ENCODE assay signal across 14 cellular contexts in the genomic region with DNA sequence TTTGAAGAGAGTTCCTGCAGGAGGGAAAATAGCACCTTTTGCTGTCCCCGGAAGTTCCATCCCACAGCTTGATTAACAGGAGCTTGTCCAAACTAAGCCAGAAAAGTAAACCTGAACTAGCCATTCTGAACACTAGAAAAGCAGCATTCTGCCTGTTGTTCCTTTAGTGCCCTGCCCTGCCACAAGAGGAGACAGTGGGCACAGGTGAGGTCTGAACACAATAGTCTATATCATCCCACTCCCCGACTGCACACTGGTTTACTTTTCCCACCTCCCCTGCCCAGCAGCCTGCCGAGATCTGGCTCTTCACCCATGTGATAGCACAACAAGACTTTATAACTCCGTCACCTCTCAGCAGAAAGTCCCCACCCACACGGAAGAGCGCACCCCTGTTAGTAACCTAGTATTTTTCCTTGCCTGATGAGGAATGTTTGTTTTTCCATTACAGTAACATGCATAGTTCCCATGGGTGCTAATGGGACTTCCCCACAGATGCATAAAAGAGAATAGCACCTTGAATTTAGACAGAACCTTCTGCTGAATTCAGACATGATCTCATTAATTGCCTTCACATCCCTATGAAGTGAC. TPM values are rescaled to one million over a fixed set of nuclear protein-coding genes. Genes with fewer than 3 reads are reported as not detected.
DNase-seq lines count a peak whose midpoint lies in the region; ATAC-seq and TF ChIP-seq lines count a peak whose summit lies in the region.
"Had no signal": no experiment of that assay in that cellular context is flagged by ENCODE, and none has a peak within 500 bp of the region (broad histone marks: within the 10 kb centered on the region; RNA-seq: fewer than 3 reads in every experiment).

No MANE protein-coding gene starts in this region.

- H3K4me3 ChIP-seq in epithelial cell of proximal tubule (ENCODE audit: low read depth, low read length), result no peak overlapping the region
- H3K4me3 ChIP-seq: SJCRH30 had no signal

- ATAC-seq in GM19351 (IDR thresholded peaks at IDR 0.05; ENCODE audit: unreplicated experiment) (peak; percentile 83), HG03432 (IDR thresholded peaks at IDR 0.05; ENCODE audit: unreplicated experiment) (peak; percentile 73)

- no peak for TF ChIP-seq CTCF in epithelial cell of proximal tubule (conservative IDR thresholded peaks at IDR 0.05; ENCODE audit: low read depth, low read length)

- DNase-seq in EL (peak; percentile 14), epithelial cell of proximal tubule (ENCODE audit: low read depth) (peak; percentile 26), hippocampal formation (lab: John Stamatoyannopoulos, UW) (no peak), DMS114 treated with DMSO at 0.1 percent for 48 hours (lab: John Stamatoyannopoulos, UW; ENCODE audit: unreplicated experiment) (no peak), NCI-H2107 treated with DMSO at 0.1 percent for 48 hours (lab: John Stamatoyannopoulos, UW; ENCODE audit: unreplicated experiment) (no peak), NCI-H1417 treated with DMSO at 0.1 percent for 48 hours (lab: John Stamatoyannopoulos, UW) (no peak)
- DNase-seq: activated effector memory CD4-positive, alpha-beta T cell treated with anti-CD3 and anti-CD28 coated beads, Interleukin-2, amount 50 U/mL, for 16 hours; C1 segment of cervical spinal cord; Kasumi-1; nephron progenitor cell; SJCRH30; WERI-Rb-1 had no signal

RNA-seq across cellular contexts. Expression of a gene that starts 59.7 kb away (rescaled TPM):
- total RNA-seq in epithelial cell of proximal tubule, result 6.4 and 17.8 TPM in 2 replicates

Comparison
In these comparisons a context has a peak if more than half of its experiments do, and no peak if none do; other contexts are left out.
1. DNase-seq: peak in EL (single experiment) and epithelial cell of proximal tubule (single experiment); none in hippocampal formation (0 of 2), DMS114 treated with DMSO at 0.1 percent for 48 hours (single experiment), NCI-H2107 treated with DMSO at 0.1 percent for 48 hours (single experiment) and NCI-H1417 treated with DMSO at 0.1 percent for 48 hours (single experiment).